1 cellular context compared by ENCODE assay signal in genomic region chr10:73956476-73957338, GRCh38.
TF ChIP-seq lines count a peak whose summit lies in the region.

No MANE protein-coding gene starts in this region.

TF ChIP-seq in HEK293, 187 proteins besides CTCF, POLR2A, EP300 and RAD21 (continued from another document and continues in another):
- TF ChIP-seq ZNF280D (tag by site-specific recombination; IDR thresholded peaks at IDR 0.05) (no peak), KLF16 (tag by site-specific recombination; IDR thresholded peaks at IDR 0.05) (no peak), ZNF10 (tag by site-specific recombination; IDR thresholded peaks at IDR 0.05) (no peak), OSR2 (tag by site-specific recombination; IDR thresholded peaks at IDR 0.05) (peak; percentile 83), ZNF549 (tag by site-specific recombination; IDR thresholded peaks at IDR 0.05) (no peak), ZNF239 (tag by site-specific recombination; IDR thresholded peaks at IDR 0.05) (no peak), ZBTB1 (tag by site-specific recombination; IDR thresholded peaks at IDR 0.05) (no peak), ZFHX2 (tag by site-specific recombination; conservative IDR thresholded peaks at IDR 0.05) (peak; percentile 44), ZNF792 (tag by site-specific recombination; IDR thresholded peaks at IDR 0.05) (no peak), PRDM6 (tag by site-specific recombination; IDR thresholded peaks at IDR 0.05) (no peak), ZNF580 (tag by site-specific recombination; IDR thresholded peaks at IDR 0.05) (no peak), YY2 (tag by site-specific recombination; IDR thresholded peaks at IDR 0.05) (no peak), PRDM1 (tag by site-specific recombination; IDR thresholded peaks at IDR 0.05) (peak; percentile 53), ZNF133 (tag by site-specific recombination; IDR thresholded peaks at IDR 0.05) (no peak), ELK4 (IDR thresholded peaks at IDR 0.05; ENCODE audit: borderline replicate concordance, low read depth, low read length) (no peak), ZNF175 (tag by site-specific recombination; IDR thresholded peaks at IDR 0.05) (no peak), PRDM4 (tag by site-specific recombination; IDR thresholded peaks at IDR 0.05) (peak; percentile 80), TSHZ1 (tag by site-specific recombination; IDR thresholded peaks at IDR 0.05; ENCODE audit: borderline replicate concordance) (no peak), ZBTB7A (tag by site-specific recombination; IDR thresholded peaks at IDR 0.05; ENCODE audit: low read depth) (no peak), SP3 (tag by site-specific recombination; IDR thresholded peaks at IDR 0.05) (no peak), ZNF639 (tag by site-specific recombination; IDR thresholded peaks at IDR 0.05) (no peak), ZNF488 (tag by site-specific recombination; IDR thresholded peaks at IDR 0.05) (no peak), ZNF626 (tag by site-specific recombination; IDR thresholded peaks at IDR 0.05) (no peak), ZSCAN4 (tag by site-specific recombination; IDR thresholded peaks at IDR 0.05) (no peak), SP2 (tag by site-specific recombination; IDR thresholded peaks at IDR 0.05) (no peak), ZNF211 (tag by site-specific recombination; IDR thresholded peaks at IDR 0.05; ENCODE audit: low read depth) (no peak), SCRT2 (tag by site-specific recombination; IDR thresholded peaks at IDR 0.05) (no peak), SETDB1 (IDR thresholded peaks at IDR 0.05; ENCODE audit: insufficient read length, low read length) (no peak), ZNF707 (tag by site-specific recombination; IDR thresholded peaks at IDR 0.05) (no peak), HOXA7 (CRISPR knock-in tag; IDR thresholded peaks at IDR 0.05; ENCODE audit: borderline replicate concordance) (no peak), ZNF324 (tag by site-specific recombination; IDR thresholded peaks at IDR 0.05) (no peak), SP7 (tag by site-specific recombination; IDR thresholded peaks at IDR 0.05) (peak; percentile 44; the same call in 1 of the 2 replicates), ZNF670 (tag by site-specific recombination; IDR thresholded peaks at IDR 0.05; ENCODE audit: low read depth) (no peak), ZNF132 (tag by site-specific recombination; IDR thresholded peaks at IDR 0.05; ENCODE audit: borderline replicate concordance) (no peak), ZNF146 (tag by site-specific recombination; IDR thresholded peaks at IDR 0.05) (no peak), ZNF311 (tag by site-specific recombination; IDR thresholded peaks at IDR 0.05; ENCODE audit: borderline replicate concordance) (no peak), ZNF645 (tag by site-specific recombination; IDR thresholded peaks at IDR 0.05) (no peak), ZBTB20 (tag by site-specific recombination; IDR thresholded peaks at IDR 0.05) (peak; percentile 61), ZNF501 (tag by site-specific recombination; IDR thresholded peaks at IDR 0.05) (no peak), REST (tag by site-specific recombination; IDR thresholded peaks at IDR 0.05) (no peak), OVOL3 (tag by site-specific recombination; IDR thresholded peaks at IDR 0.05) (no peak), ZSCAN23 (tag by site-specific recombination; IDR thresholded peaks at IDR 0.05) (no peak), KLF8 (tag by site-specific recombination; IDR thresholded peaks at IDR 0.05) (no peak)
